Comparison of ENCODE assay signal across 1 cellular context in genomic region chr1:1319646-1319941, GRCh38.
TF ChIP-seq lines count a peak whose summit lies in the region.

No MANE protein-coding gene starts in this region.

TF ChIP-seq in liver, 16 proteins besides CTCF, POLR2A, EP300 and RAD21 (continued from another document):
- no peak for TF ChIP-seq MAX (IDR thresholded peaks at IDR 0.05)
- TF ChIP-seq FOXA2 (IDR thresholded peaks at IDR 0.05): no peak
- TF ChIP-seq GABPA (IDR thresholded peaks at IDR 0.05 in 1 of 2, conservative IDR thresholded peaks at IDR 0.05 in 1 of 2): no peak
- TF ChIP-seq RXRA (IDR thresholded peaks at IDR 0.05): no peak
